1 cellular context compared by ENCODE assay signal in genomic region chr11:67288198-67288451, GRCh38.
A peak's percentile ranks its signal among the peaks of the same experiment; 100 is the strongest.
TF ChIP-seq lines count a peak whose summit lies in the region.

No MANE protein-coding gene starts in this region.

TF ChIP-seq in HepG2, 621 proteins besides CTCF, POLR2A, EP300 and RAD21 (continued from another document and continues in another):
- TF ChIP-seq, protein P1, sequence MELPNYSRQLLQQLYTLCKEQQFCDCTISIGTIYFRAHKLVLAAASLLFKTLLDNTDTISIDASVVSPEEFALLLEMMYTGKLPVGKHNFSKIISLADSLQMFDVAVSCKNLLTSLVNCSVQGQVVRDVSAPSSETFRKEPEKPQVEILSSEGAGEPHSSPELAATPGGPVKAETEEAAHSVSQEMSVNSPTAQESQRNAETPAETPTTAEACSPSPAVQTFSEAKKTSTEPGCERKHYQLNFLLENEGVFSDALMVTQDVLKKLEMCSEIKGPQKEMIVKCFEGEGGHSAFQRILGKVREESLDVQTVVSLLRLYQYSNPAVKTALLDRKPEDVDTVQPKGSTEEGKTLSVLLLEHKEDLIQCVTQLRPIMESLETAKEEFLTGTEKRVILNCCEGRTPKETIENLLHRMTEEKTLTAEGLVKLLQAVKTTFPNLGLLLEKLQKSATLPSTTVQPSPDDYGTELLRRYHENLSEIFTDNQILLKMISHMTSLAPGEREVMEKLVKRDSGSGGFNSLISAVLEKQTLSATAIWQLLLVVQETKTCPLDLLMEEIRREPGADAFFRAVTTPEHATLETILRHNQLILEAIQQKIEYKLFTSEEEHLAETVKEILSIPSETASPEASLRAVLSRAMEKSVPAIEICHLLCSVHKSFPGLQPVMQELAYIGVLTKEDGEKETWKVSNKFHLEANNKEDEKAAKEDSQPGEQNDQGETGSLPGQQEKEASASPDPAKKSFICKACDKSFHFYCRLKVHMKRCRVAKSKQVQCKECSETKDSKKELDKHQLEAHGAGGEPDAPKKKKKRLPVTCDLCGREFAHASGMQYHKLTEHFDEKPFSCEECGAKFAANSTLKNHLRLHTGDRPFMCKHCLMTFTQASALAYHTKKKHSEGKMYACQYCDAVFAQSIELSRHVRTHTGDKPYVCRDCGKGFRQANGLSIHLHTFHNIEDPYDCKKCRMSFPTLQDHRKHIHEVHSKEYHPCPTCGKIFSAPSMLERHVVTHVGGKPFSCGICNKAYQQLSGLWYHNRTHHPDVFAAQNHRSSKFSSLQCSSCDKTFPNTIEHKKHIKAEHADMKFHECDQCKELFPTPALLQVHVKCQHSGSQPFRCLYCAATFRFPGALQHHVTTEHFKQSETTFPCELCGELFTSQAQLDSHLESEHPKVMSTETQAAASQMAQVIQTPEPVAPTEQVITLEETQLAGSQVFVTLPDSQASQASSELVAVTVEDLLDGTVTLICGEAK (IDR thresholded peaks at IDR 0.05) = no peak
- TF ChIP-seq, protein P1 (CRISPR knock-in tag; IDR thresholded peaks at IDR 0.05) = 0 out of 2 replicates have a peak, but pooled peaks have one; percentile 51
- no peak for TF ChIP-seq GFI1 (CRISPR knock-in tag; IDR thresholded peaks at IDR 0.05; ENCODE audit: borderline replicate concordance)
- no peak for TF ChIP-seq POLR2AphosphoS5 (IDR thresholded peaks at IDR 0.05; ENCODE audit: low read depth, low read length)
- TF ChIP-seq E2F1 (CRISPR knock-in tag; IDR thresholded peaks at IDR 0.05) = no peak
- TF ChIP-seq ZNF567 (CRISPR knock-in tag; IDR thresholded peaks at IDR 0.05; ENCODE audit: borderline replicate concordance) = peak; percentile 96; the same call in 1 of the 2 replicates
- no peak for TF ChIP-seq NFKB2 (CRISPR knock-in tag; IDR thresholded peaks at IDR 0.05; ENCODE audit: borderline replicate concordance)
- no peak for TF ChIP-seq REXO4 (CRISPR knock-in tag; IDR thresholded peaks at IDR 0.05; ENCODE audit: borderline replicate concordance)
- TF ChIP-seq ZNF3 (CRISPR knock-in tag; IDR thresholded peaks at IDR 0.05) = 0 out of 2 replicates have a peak, but pooled peaks have one; percentile 17
- TF ChIP-seq, protein P2, sequence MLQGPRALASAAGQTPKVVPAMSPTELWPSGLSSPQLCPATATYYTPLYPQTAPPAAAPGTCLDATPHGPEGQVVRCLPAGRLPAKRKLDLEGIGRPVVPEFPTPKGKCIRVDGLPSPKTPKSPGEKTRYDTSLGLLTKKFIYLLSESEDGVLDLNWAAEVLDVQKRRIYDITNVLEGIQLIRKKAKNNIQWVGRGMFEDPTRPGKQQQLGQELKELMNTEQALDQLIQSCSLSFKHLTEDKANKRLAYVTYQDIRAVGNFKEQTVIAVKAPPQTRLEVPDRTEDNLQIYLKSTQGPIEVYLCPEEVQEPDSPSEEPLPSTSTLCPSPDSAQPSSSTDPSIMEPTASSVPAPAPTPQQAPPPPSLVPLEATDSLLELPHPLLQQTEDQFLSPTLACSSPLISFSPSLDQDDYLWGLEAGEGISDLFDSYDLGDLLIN (CRISPR knock-in tag; IDR thresholded peaks at IDR 0.05; ENCODE audit: borderline replicate concordance) = no peak
- no peak for TF ChIP-seq ZNF263 (CRISPR knock-in tag; IDR thresholded peaks at IDR 0.05)
- TF ChIP-seq HNRNPUL1 (IDR thresholded peaks at IDR 0.05; ENCODE audit: low read depth, low read length) = no peak
- peak; percentile 47; the same call in 1 of the 2 replicates for TF ChIP-seq ZNF891 (CRISPR knock-in tag; IDR thresholded peaks at IDR 0.05)
- no peak for TF ChIP-seq PBX3 (CRISPR knock-in tag; IDR thresholded peaks at IDR 0.05; ENCODE audit: borderline replicate concordance)
- no peak; the same call in 1 of the 2 replicates for TF ChIP-seq ZFP90 (CRISPR knock-in tag; IDR thresholded peaks at IDR 0.05; ENCODE audit: borderline replicate concordance)
- TF ChIP-seq ZNF44 (CRISPR knock-in tag; IDR thresholded peaks at IDR 0.05) = no peak
- no peak for TF ChIP-seq SMAD3 (CRISPR knock-in tag; IDR thresholded peaks at IDR 0.05)
- no peak for TF ChIP-seq ZNF75D (CRISPR knock-in tag; IDR thresholded peaks at IDR 0.05; ENCODE audit: borderline replicate concordance)
- TF ChIP-seq NRL (CRISPR knock-in tag; IDR thresholded peaks at IDR 0.05; ENCODE audit: borderline replicate concordance) = 0 out of 2 replicates have a peak, but pooled peaks have one; percentile 33
- peak; percentile 23; the same call in 1 of the 2 replicates for TF ChIP-seq ZNF564 (CRISPR knock-in tag; IDR thresholded peaks at IDR 0.05)
- TF ChIP-seq MAF1 (CRISPR knock-in tag; IDR thresholded peaks at IDR 0.05; ENCODE audit: borderline replicate concordance) = no peak; the same call in 1 of the 2 replicates
- no peak for TF ChIP-seq ZNF205 (CRISPR knock-in tag; IDR thresholded peaks at IDR 0.05)
- TF ChIP-seq FOSL1 (CRISPR knock-in tag; IDR thresholded peaks at IDR 0.05; ENCODE audit: borderline replicate concordance) = no peak
- TF ChIP-seq SMYD3 (CRISPR knock-in tag; IDR thresholded peaks at IDR 0.05) = no peak
- TF ChIP-seq ATRX (CRISPR knock-in tag; IDR thresholded peaks at IDR 0.05; ENCODE audit: borderline replicate concordance) = no peak
- no peak for TF ChIP-seq ZNF296 (CRISPR knock-in tag; conservative IDR thresholded peaks at IDR 0.05)
- TF ChIP-seq TP53 (CRISPR knock-in tag; conservative IDR thresholded peaks at IDR 0.05) = no peak
- TF ChIP-seq, protein P3, sequence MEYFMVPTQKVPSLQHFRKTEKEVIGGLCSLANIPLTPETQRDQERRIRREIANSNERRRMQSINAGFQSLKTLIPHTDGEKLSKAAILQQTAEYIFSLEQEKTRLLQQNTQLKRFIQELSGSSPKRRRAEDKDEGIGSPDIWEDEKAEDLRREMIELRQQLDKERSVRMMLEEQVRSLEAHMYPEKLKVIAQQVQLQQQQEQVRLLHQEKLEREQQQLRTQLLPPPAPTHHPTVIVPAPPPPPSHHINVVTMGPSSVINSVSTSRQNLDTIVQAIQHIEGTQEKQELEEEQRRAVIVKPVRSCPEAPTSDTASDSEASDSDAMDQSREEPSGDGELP (IDR thresholded peaks at IDR 0.05; ENCODE audit: borderline replicate concordance, low read depth) = peak; percentile 27; the same call in 1 of the 2 replicates
- TF ChIP-seq ZNF740 (CRISPR knock-in tag; IDR thresholded peaks at IDR 0.05) = no peak
- peak; percentile 57 for TF ChIP-seq ZNF605 (CRISPR knock-in tag; IDR thresholded peaks at IDR 0.05)
- TF ChIP-seq ARID5B (CRISPR knock-in tag; IDR thresholded peaks at IDR 0.05) = no peak
- TF ChIP-seq CHD2 (IDR thresholded peaks at IDR 0.05; ENCODE audit: low read depth, low read length) = no peak
- no peak for TF ChIP-seq KLF13 (CRISPR knock-in tag; IDR thresholded peaks at IDR 0.05)
- TF ChIP-seq ZBTB37 (CRISPR knock-in tag; IDR thresholded peaks at IDR 0.05) = no peak
- no peak for TF ChIP-seq BCL3 (CRISPR knock-in tag; IDR thresholded peaks at IDR 0.05)
- peak; percentile 5 for TF ChIP-seq HNRNPH1 (optimal IDR thresholded peaks at IDR 0.05; ENCODE audit: low read depth, low read length)
- TF ChIP-seq REL (CRISPR knock-in tag; conservative IDR thresholded peaks at IDR 0.05) = peak; percentile 55; the same call in 1 of the 2 replicates
